ENCODE assay signal across 17 cellular contexts in the genomic region with DNA sequence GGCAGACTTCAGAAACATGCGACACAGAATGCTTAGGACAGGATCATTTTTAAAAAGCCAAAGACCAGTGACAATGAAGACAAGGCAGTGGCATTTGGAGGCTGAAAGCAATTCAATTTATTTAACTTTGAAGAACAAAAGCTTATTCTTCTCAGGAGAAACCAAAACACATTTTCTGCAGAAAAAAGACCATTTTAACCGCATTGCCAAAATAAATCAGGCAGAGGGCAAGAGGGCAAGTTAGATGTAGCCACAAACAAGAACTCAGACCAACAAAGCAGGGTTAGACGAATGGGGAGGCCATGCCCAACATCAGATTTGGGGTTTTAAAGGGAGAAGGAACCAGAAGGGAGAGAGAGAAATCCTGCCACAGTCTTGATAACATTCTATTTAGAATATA.
"Had no signal": no experiment of that assay in that cellular context is flagged by ENCODE, and none has a peak within 500 bp of the region (broad histone marks: within the 10 kb centered on the region; RNA-seq: fewer than 3 reads in every experiment).

No MANE protein-coding gene starts in this region.

- H3K9me3 ChIP-seq: ascending aorta, sigmoid colon, testis, upper lobe of right lung had no signal

- H3K27me3 Mint-ChIP-seq: activated CD4-positive, alpha-beta T cell treated with anti-CD3 and anti-CD28 coated beads, Interleukin-2, amount 10 ng/mL, durations not matched to agents 7 days and 5 days; activated naive CD4-positive, alpha-beta T cell treated with anti-CD3 and anti-CD28 coated beads, Interleukin-2, amount 10 ng/mL, durations not matched to agents 7 days and 5 days; activated T-cell treated with anti-CD3 and anti-CD28 coated beads, Interleukin-2, amount 50 U/mL, for 24 hours; dendritic cell treated with granulocyte-macrophage colony-stimulating factor and Interleukin-4, amounts not matched to agents 40 ng/mL and 50 ng/mL, for 4 days; stimulated activated memory B cell treated with anti-CD40 and anti-IgM and Interleukin-4, amounts not matched to agents 10 μg/mL and 1 μg/mL and 100 μg/mL, for 72 hours had no signal

- ATAC-seq: activated CD8-positive, alpha-beta T cell treated with anti-CD3 and anti-CD28 coated beads, Interleukin-2, amount 10 ng/mL, durations not matched to agents 7 days and 5 days; stimulated activated memory B cell treated with anti-CD40 and anti-IgM and Interleukin-4, amounts not matched to agents 10 μg/mL and 1 μg/mL and 100 μg/mL, for 72 hours; upper lobe of right lung had no signal

- H3K27ac Mint-ChIP-seq: activated CD4-positive, alpha-beta T cell treated with anti-CD3 and anti-CD28 coated beads, Interleukin-2, amount 10 ng/mL, durations not matched to agents 7 days and 5 days; activated CD8-positive, alpha-beta T cell treated with anti-CD3 and anti-CD28 coated beads, Interleukin-2, amount 10 ng/mL, durations not matched to agents 7 days and 5 days; activated naive CD4-positive, alpha-beta T cell treated with anti-CD3 and anti-CD28 coated beads, Interleukin-2, amount 10 ng/mL, durations not matched to agents 7 days and 5 days; activated T-cell treated with anti-CD3 and anti-CD28 coated beads, Interleukin-2, amount 50 U/mL, for 24 hours; dendritic cell treated with granulocyte-macrophage colony-stimulating factor and Interleukin-4, amounts not matched to agents 40 ng/mL and 50 ng/mL, for 4 days; stimulated activated memory B cell treated with anti-CD40 and anti-IgM and Interleukin-4, amounts not matched to agents 10 μg/mL and 1 μg/mL and 100 μg/mL, for 72 hours had no signal

- H3K4me3 Mint-ChIP-seq: activated CD4-positive, alpha-beta T cell treated with anti-CD3 and anti-CD28 coated beads, Interleukin-2, amount 10 ng/mL, durations not matched to agents 7 days and 5 days; activated CD8-positive, alpha-beta T cell treated with anti-CD3 and anti-CD28 coated beads, Interleukin-2, amount 10 ng/mL, durations not matched to agents 7 days and 5 days; activated naive CD4-positive, alpha-beta T cell treated with anti-CD3 and anti-CD28 coated beads, Interleukin-2, amount 10 ng/mL, durations not matched to agents 7 days and 5 days; activated T-cell treated with anti-CD3 and anti-CD28 coated beads, Interleukin-2, amount 50 U/mL, for 24 hours; dendritic cell treated with granulocyte-macrophage colony-stimulating factor and Interleukin-4, amounts not matched to agents 40 ng/mL and 50 ng/mL, for 4 days; stimulated activated memory B cell treated with anti-CD40 and anti-IgM and Interleukin-4, amounts not matched to agents 10 μg/mL and 1 μg/mL and 100 μg/mL, for 72 hours had no signal

- H3K27me3 ChIP-seq: ascending aorta, sigmoid colon, testis, upper lobe of right lung had no signal

- H3K36me3 ChIP-seq: upper lobe of right lung had no signal

- H3K4me1 Mint-ChIP-seq: activated CD4-positive, alpha-beta T cell treated with anti-CD3 and anti-CD28 coated beads, Interleukin-2, amount 10 ng/mL, durations not matched to agents 7 days and 5 days; activated naive CD4-positive, alpha-beta T cell treated with anti-CD3 and anti-CD28 coated beads, Interleukin-2, amount 10 ng/mL, durations not matched to agents 7 days and 5 days; stimulated activated memory B cell treated with anti-CD40 and anti-IgM and Interleukin-4, amounts not matched to agents 10 μg/mL and 1 μg/mL and 100 μg/mL, for 72 hours had no signal

- H3K27ac ChIP-seq: ascending aorta, sigmoid colon, testis, upper lobe of right lung had no signal

- H3K4me3 ChIP-seq: ascending aorta, sigmoid colon, testis, upper lobe of right lung had no signal

- H3K9me3 Mint-ChIP-seq: activated CD4-positive, alpha-beta T cell treated with anti-CD3 and anti-CD28 coated beads, Interleukin-2, amount 10 ng/mL, durations not matched to agents 7 days and 5 days; activated naive CD4-positive, alpha-beta T cell treated with anti-CD3 and anti-CD28 coated beads, Interleukin-2, amount 10 ng/mL, durations not matched to agents 7 days and 5 days; activated T-cell treated with anti-CD3 and anti-CD28 coated beads, Interleukin-2, amount 50 U/mL, for 24 hours; dendritic cell treated with granulocyte-macrophage colony-stimulating factor and Interleukin-4, amounts not matched to agents 40 ng/mL and 50 ng/mL, for 4 days; neural crest cell had no signal

- FAIRE-seq: keratinocyte had no signal

- DNase-seq: activated CD4-positive, alpha-beta T cell treated with anti-CD3 and anti-CD28 coated beads, Interleukin-2, amount 10 ng/mL, durations not matched to agents 7 days and 5 days; activated CD8-positive, alpha-beta T cell treated with anti-CD3 and anti-CD28 coated beads, Interleukin-2, amount 10 ng/mL, durations not matched to agents 7 days and 5 days; activated effector memory CD4-positive, alpha-beta T cell treated with Interleukin-2 at 50 U/mL for 16 hours; activated naive CD4-positive, alpha-beta T cell treated with anti-CD3 and anti-CD28 coated beads, Interleukin-2, amount 10 ng/mL, durations not matched to agents 7 days and 5 days; activated T-cell treated with anti-CD3 and anti-CD28 coated beads, Interleukin-2, amount 50 U/mL, for 24 hours; effector memory CD4-positive, alpha-beta T cell; foreskin fibroblast; sigmoid colon; stimulated activated CD4-positive, alpha-beta T cell treated with anti-CD3 and anti-CD28 coated beads, Interleukin-4, amount 100 ng/mL, for 4 hours; T1000; testis; upper lobe of right lung had no signal

- H3K4me1 ChIP-seq: ascending aorta, testis had no signal
